Comparison of ENCODE assay signal across 1 cellular context in genomic region chrX:121308276-121308805, GRCh38.
TF ChIP-seq lines count a peak whose summit lies in the region.

No MANE protein-coding gene starts in this region.

TF ChIP-seq in H1, 55 proteins besides CTCF, POLR2A, EP300 and RAD21 (continued from another document):
- no peak for TF ChIP-seq CHD7 (IDR thresholded peaks at IDR 0.05; ENCODE audit: insufficient replicate concordance, low read length)
- no peak for TF ChIP-seq SIRT6 (IDR thresholded peaks at IDR 0.05; ENCODE audit: low read length)
- TF ChIP-seq TBP (IDR thresholded peaks at IDR 0.05; ENCODE audit: low read depth, low read length): no peak
- no peak for TF ChIP-seq SRF (IDR thresholded peaks at IDR 0.05; ENCODE audit: low read depth, low read length)
- TF ChIP-seq RFX5 (IDR thresholded peaks at IDR 0.05; ENCODE audit: borderline replicate concordance, low read depth, low read length): no peak
- TF ChIP-seq TCF12 (IDR thresholded peaks at IDR 0.05; ENCODE audit: low read depth, low read length): no peak
- no peak for TF ChIP-seq KDM1A (IDR thresholded peaks at IDR 0.05; ENCODE audit: borderline replicate concordance, low read length)
- TF ChIP-seq CHD2 (IDR thresholded peaks at IDR 0.05; ENCODE audit: low read length): no peak
- TF ChIP-seq SP1 (IDR thresholded peaks at IDR 0.05; ENCODE audit: low read depth, low read length): no peak
- no peak for TF ChIP-seq NRF1 (IDR thresholded peaks at IDR 0.05; ENCODE audit: low read depth, low read length)
- TF ChIP-seq E2F6 (IDR thresholded peaks at IDR 0.05): no peak
- no peak for TF ChIP-seq MAFK (IDR thresholded peaks at IDR 0.05; ENCODE audit: low read depth, low read length)
- no peak for TF ChIP-seq TEAD4 (IDR thresholded peaks at IDR 0.05; ENCODE audit: low read depth, low read length)
